In the genomic region with DNA sequence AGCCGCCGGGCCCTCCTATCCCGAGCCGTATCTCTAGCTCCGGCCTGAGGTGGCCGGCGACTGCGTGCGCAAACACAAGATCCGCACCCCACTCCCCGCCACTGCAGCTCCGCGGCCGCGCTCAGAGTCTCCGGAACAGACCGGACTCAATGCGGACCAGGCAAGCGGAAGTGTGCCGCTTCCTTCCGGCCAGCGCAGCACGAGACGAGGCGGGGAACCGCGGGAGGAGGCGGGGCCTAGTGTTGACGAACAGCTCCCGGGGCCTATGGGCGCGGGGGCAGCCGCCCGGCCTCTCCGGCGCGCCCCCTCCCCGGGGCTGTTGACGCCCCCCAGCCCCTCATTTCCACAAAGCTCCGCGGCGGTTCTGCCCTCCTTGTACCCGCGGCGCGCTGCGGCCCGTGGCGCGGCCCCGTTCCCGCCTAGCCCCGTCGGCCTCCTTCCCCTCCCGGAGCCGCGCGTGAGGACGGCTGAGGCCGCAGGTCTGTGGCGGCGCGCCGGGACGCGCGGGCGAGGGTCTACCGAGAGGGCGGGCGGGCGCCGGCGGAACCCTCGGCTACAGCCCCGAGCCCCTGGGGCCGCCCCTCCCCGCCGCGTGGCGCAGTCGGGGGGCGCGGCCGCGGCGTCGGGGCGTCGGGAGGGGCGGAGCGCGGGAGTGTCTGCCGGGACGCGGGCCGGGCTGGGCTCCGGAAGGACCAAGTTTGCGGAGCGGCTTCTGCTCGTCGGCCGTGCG, we compare ENCODE assay signal across 1 cellular context.
TF ChIP-seq lines count a peak whose summit lies in the region.

A gene with protein sequence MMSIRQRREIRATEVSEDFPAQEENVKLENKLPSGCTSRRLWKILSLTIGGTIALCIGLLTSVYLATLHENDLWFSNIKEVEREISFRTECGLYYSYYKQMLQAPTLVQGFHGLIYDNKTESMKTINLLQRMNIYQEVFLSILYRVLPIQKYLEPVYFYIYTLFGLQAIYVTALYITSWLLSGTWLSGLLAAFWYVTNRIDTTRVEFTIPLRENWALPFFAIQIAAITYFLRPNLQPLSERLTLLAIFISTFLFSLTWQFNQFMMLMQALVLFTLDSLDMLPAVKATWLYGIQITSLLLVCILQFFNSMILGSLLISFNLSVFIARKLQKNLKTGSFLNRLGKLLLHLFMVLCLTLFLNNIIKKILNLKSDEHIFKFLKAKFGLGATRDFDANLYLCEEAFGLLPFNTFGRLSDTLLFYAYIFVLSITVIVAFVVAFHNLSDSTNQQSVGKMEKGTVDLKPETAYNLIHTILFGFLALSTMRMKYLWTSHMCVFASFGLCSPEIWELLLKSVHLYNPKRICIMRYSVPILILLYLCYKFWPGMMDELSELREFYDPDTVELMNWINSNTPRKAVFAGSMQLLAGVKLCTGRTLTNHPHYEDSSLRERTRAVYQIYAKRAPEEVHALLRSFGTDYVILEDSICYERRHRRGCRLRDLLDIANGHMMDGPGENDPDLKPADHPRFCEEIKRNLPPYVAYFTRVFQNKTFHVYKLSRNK (plus strand): TSS at position 340 of the 730 bp plus-strand sequence. CDS start 2,484 bp downstream, outside the sequence.

TF ChIP-seq in GM12878, 131 proteins besides CTCF, POLR2A, EP300 and RAD21 (continued from another document and continues in another):
- TF ChIP-seq, protein P1, sequence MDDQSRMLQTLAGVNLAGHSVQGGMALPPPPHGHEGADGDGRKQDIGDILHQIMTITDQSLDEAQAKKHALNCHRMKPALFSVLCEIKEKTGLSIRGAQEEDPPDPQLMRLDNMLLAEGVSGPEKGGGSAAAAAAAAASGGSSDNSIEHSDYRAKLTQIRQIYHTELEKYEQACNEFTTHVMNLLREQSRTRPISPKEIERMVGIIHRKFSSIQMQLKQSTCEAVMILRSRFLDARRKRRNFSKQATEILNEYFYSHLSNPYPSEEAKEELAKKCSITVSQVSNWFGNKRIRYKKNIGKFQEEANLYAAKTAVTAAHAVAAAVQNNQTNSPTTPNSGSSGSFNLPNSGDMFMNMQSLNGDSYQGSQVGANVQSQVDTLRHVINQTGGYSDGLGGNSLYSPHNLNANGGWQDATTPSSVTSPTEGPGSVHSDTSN (IDR thresholded peaks at IDR 0.05; ENCODE audit: insufficient replicate concordance, low read depth, low read length): peak; percentile 94
- TF ChIP-seq ZNF207 (IDR thresholded peaks at IDR 0.05; ENCODE audit: borderline replicate concordance): no peak
- TF ChIP-seq FOS (IDR thresholded peaks at IDR 0.05; ENCODE audit: borderline replicate concordance, extremely low read depth, insufficient read length): no peak
- TF ChIP-seq STAT1 (conservative IDR thresholded peaks at IDR 0.05): no peak
- peak; percentile 100 for TF ChIP-seq BHLHE40 (IDR thresholded peaks at IDR 0.05; ENCODE audit: borderline replicate concordance in 1 of 2, low read depth in 2 of 2, low read length in 1 of 2)
- TF ChIP-seq, protein P2, sequence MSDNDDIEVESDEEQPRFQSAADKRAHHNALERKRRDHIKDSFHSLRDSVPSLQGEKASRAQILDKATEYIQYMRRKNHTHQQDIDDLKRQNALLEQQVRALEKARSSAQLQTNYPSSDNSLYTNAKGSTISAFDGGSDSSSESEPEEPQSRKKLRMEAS (IDR thresholded peaks at IDR 0.05; ENCODE audit: low read depth, low read length): peak; percentile 49; the same call in 1 of the 2 replicates
- TF ChIP-seq, protein P3, sequence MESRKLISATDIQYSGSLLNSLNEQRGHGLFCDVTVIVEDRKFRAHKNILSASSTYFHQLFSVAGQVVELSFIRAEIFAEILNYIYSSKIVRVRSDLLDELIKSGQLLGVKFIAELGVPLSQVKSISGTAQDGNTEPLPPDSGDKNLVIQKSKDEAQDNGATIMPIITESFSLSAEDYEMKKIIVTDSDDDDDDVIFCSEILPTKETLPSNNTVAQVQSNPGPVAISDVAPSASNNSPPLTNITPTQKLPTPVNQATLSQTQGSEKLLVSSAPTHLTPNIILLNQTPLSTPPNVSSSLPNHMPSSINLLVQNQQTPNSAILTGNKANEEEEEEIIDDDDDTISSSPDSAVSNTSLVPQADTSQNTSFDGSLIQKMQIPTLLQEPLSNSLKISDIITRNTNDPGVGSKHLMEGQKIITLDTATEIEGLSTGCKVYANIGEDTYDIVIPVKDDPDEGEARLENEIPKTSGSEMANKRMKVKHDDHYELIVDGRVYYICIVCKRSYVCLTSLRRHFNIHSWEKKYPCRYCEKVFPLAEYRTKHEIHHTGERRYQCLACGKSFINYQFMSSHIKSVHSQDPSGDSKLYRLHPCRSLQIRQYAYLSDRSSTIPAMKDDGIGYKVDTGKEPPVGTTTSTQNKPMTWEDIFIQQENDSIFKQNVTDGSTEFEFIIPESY (IDR thresholded peaks at IDR 0.05): no peak
- peak; percentile 22; the same call in 1 of the 2 replicates for TF ChIP-seq CREM (IDR thresholded peaks at IDR 0.05; ENCODE audit: low read depth)
- no peak for TF ChIP-seq YBX1 (IDR thresholded peaks at IDR 0.05)
- TF ChIP-seq ZZZ3 (IDR thresholded peaks at IDR 0.05; ENCODE audit: control insufficient read depth, insufficient read length, low read depth): no peak
- no peak for TF ChIP-seq BMI1 (IDR thresholded peaks at IDR 0.05; ENCODE audit: borderline replicate concordance)
- TF ChIP-seq, protein P4, sequence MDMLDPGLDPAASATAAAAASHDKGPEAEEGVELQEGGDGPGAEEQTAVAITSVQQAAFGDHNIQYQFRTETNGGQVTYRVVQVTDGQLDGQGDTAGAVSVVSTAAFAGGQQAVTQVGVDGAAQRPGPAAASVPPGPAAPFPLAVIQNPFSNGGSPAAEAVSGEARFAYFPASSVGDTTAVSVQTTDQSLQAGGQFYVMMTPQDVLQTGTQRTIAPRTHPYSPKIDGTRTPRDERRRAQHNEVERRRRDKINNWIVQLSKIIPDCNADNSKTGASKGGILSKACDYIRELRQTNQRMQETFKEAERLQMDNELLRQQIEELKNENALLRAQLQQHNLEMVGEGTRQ (IDR thresholded peaks at IDR 0.05; ENCODE audit: borderline replicate concordance, low read depth, low read length): no peak
- no peak for TF ChIP-seq ESRRA (IDR thresholded peaks at IDR 0.05; ENCODE audit: low read length)
- TF ChIP-seq NFIC (IDR thresholded peaks at IDR 0.05; ENCODE audit: low read depth, low read length): no peak
- peak; percentile 48; the same call in 1 of the 2 replicates for TF ChIP-seq TCF3 (IDR thresholded peaks at IDR 0.05; ENCODE audit: borderline replicate concordance, insufficient read depth, low read depth, low read length)
- no peak for TF ChIP-seq SIN3A (IDR thresholded peaks at IDR 0.05; ENCODE audit: low read depth, low read length)
- TF ChIP-seq MYB (IDR thresholded peaks at IDR 0.05; ENCODE audit: borderline replicate concordance, low read depth, low read length): no peak
- TF ChIP-seq SREBF1 (IDR thresholded peaks at IDR 0.05; ENCODE audit: low read length): no peak
- TF ChIP-seq MTA3 (IDR thresholded peaks at IDR 0.05; ENCODE audit: borderline replicate concordance, low read length): no peak
- TF ChIP-seq, protein P5, sequence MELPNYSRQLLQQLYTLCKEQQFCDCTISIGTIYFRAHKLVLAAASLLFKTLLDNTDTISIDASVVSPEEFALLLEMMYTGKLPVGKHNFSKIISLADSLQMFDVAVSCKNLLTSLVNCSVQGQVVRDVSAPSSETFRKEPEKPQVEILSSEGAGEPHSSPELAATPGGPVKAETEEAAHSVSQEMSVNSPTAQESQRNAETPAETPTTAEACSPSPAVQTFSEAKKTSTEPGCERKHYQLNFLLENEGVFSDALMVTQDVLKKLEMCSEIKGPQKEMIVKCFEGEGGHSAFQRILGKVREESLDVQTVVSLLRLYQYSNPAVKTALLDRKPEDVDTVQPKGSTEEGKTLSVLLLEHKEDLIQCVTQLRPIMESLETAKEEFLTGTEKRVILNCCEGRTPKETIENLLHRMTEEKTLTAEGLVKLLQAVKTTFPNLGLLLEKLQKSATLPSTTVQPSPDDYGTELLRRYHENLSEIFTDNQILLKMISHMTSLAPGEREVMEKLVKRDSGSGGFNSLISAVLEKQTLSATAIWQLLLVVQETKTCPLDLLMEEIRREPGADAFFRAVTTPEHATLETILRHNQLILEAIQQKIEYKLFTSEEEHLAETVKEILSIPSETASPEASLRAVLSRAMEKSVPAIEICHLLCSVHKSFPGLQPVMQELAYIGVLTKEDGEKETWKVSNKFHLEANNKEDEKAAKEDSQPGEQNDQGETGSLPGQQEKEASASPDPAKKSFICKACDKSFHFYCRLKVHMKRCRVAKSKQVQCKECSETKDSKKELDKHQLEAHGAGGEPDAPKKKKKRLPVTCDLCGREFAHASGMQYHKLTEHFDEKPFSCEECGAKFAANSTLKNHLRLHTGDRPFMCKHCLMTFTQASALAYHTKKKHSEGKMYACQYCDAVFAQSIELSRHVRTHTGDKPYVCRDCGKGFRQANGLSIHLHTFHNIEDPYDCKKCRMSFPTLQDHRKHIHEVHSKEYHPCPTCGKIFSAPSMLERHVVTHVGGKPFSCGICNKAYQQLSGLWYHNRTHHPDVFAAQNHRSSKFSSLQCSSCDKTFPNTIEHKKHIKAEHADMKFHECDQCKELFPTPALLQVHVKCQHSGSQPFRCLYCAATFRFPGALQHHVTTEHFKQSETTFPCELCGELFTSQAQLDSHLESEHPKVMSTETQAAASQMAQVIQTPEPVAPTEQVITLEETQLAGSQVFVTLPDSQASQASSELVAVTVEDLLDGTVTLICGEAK (IDR thresholded peaks at IDR 0.05; ENCODE audit: borderline replicate concordance): peak; percentile 92
- TF ChIP-seq CBFB (IDR thresholded peaks at IDR 0.05; ENCODE audit: low read depth): peak; percentile 80
- TF ChIP-seq SIX5 (IDR thresholded peaks at IDR 0.05; ENCODE audit: low read depth, low read length, severe bottlenecking): peak; percentile 38
- TF ChIP-seq EGR1 (IDR thresholded peaks at IDR 0.05; ENCODE audit: borderline replicate concordance in 1 of 2, low read depth in 2 of 2, low read length in 2 of 2): peak; percentile 22 to 44
- peak; percentile 99 for TF ChIP-seq POLR2AphosphoS5 (IDR thresholded peaks at IDR 0.05; ENCODE audit: low read length)
- no peak for TF ChIP-seq KDM1A (IDR thresholded peaks at IDR 0.05; ENCODE audit: borderline replicate concordance)
- peak; percentile 62 for TF ChIP-seq MYC (IDR thresholded peaks at IDR 0.05; ENCODE audit: insufficient read depth, insufficient read length, insufficient replicate concordance, low read length, severe bottlenecking)
- peak; percentile 54 for TF ChIP-seq SMAD1 (IDR thresholded peaks at IDR 0.05; ENCODE audit: low read depth, partially characterized antibody)
- no peak for TF ChIP-seq ATF7 (IDR thresholded peaks at IDR 0.05; ENCODE audit: low read depth)
- 0 out of 2 replicates have a peak, but pooled peaks have one; percentile 63 for TF ChIP-seq NFXL1 (IDR thresholded peaks at IDR 0.05; ENCODE audit: borderline replicate concordance)
- TF ChIP-seq TBL1XR1 (IDR thresholded peaks at IDR 0.05; ENCODE audit: low read depth, low read length): no peak
- TF ChIP-seq MXI1 (IDR thresholded peaks at IDR 0.05; ENCODE audit: low read depth, low read length): peak; percentile 66
- TF ChIP-seq, protein P6, sequence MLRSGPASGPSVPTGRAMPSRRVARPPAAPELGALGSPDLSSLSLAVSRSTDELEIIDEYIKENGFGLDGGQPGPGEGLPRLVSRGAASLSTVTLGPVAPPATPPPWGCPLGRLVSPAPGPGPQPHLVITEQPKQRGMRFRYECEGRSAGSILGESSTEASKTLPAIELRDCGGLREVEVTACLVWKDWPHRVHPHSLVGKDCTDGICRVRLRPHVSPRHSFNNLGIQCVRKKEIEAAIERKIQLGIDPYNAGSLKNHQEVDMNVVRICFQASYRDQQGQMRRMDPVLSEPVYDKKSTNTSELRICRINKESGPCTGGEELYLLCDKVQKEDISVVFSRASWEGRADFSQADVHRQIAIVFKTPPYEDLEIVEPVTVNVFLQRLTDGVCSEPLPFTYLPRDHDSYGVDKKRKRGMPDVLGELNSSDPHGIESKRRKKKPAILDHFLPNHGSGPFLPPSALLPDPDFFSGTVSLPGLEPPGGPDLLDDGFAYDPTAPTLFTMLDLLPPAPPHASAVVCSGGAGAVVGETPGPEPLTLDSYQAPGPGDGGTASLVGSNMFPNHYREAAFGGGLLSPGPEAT (IDR thresholded peaks at IDR 0.05; ENCODE audit: low read depth): no peak
- TF ChIP-seq RB1 (IDR thresholded peaks at IDR 0.05; ENCODE audit: borderline replicate concordance): peak; percentile 48; the same call in 1 of the 2 replicates
- peak; percentile 37; the same call in 1 of the 2 replicates for TF ChIP-seq TCF12 (IDR thresholded peaks at IDR 0.05; ENCODE audit: low read depth, low read length)
- TF ChIP-seq, protein P7, sequence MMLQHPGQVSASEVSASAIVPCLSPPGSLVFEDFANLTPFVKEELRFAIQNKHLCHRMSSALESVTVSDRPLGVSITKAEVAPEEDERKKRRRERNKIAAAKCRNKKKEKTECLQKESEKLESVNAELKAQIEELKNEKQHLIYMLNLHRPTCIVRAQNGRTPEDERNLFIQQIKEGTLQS (IDR thresholded peaks at IDR 0.05; ENCODE audit: borderline replicate concordance, extremely low read depth, low read depth, low read length): no peak
- TF ChIP-seq, protein P8, sequence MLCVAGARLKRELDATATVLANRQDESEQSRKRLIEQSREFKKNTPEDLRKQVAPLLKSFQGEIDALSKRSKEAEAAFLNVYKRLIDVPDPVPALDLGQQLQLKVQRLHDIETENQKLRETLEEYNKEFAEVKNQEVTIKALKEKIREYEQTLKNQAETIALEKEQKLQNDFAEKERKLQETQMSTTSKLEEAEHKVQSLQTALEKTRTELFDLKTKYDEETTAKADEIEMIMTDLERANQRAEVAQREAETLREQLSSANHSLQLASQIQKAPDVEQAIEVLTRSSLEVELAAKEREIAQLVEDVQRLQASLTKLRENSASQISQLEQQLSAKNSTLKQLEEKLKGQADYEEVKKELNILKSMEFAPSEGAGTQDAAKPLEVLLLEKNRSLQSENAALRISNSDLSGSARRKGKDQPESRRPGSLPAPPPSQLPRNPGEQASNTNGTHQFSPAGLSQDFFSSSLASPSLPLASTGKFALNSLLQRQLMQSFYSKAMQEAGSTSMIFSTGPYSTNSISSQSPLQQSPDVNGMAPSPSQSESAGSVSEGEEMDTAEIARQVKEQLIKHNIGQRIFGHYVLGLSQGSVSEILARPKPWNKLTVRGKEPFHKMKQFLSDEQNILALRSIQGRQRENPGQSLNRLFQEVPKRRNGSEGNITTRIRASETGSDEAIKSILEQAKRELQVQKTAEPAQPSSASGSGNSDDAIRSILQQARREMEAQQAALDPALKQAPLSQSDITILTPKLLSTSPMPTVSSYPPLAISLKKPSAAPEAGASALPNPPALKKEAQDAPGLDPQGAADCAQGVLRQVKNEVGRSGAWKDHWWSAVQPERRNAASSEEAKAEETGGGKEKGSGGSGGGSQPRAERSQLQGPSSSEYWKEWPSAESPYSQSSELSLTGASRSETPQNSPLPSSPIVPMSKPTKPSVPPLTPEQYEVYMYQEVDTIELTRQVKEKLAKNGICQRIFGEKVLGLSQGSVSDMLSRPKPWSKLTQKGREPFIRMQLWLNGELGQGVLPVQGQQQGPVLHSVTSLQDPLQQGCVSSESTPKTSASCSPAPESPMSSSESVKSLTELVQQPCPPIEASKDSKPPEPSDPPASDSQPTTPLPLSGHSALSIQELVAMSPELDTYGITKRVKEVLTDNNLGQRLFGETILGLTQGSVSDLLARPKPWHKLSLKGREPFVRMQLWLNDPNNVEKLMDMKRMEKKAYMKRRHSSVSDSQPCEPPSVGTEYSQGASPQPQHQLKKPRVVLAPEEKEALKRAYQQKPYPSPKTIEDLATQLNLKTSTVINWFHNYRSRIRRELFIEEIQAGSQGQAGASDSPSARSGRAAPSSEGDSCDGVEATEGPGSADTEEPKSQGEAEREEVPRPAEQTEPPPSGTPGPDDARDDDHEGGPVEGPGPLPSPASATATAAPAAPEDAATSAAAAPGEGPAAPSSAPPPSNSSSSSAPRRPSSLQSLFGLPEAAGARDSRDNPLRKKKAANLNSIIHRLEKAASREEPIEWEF (IDR thresholded peaks at IDR 0.05; ENCODE audit: insufficient replicate concordance, low read depth, low read length): no peak
